Comparison of ENCODE assay signal across 8 cellular contexts in the genomic region with DNA sequence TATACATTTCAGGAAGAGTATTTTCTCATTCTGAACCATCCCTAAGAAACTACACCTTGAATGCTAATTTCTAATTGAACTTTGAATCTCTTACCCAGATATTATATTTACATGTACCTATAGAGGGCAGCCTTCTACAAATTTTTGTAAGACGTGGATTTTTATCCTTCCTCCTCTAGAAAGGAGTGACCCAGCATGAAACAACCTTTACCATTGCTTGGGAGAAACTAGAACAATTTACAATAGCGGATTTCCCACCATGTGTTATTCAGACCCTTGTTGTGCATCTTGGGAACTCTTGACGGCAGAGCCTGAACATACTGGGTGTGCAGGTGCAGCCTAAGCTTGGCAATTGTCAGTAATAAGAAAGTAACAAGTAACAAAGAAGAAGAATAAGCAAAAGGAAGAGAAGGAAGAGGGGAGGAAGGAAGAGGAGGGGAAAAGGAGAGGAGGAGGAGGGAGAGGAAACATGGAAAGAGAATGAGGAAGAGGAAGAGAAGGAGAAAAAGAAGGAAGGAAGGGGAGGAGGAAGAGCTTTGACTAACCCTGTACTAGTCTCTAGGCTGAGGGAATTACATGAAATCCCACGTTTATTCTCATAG. TPM values are rescaled to one million over a fixed set of nuclear protein-coding genes. Genes with fewer than 3 reads are reported as not detected.
A peak's percentile ranks its signal among the peaks of the same experiment; 100 is the strongest.
DNase-seq lines count a peak whose midpoint lies in the region; ATAC-seq and TF ChIP-seq lines count a peak whose summit lies in the region.

No MANE protein-coding gene starts in this region.

- TF ChIP-seq CTCF in VCaP (conservative IDR thresholded peaks at IDR 0.05) (peak; percentile 69), prostate gland (IDR thresholded peaks at IDR 0.05) (peak; percentile 22 to 57 (median 50))

- WGBS in prostate gland = 10% methylated on average over 4 of the region's 4 CpGs

- peak; percentile 69 for ATAC-seq in GM21723 (IDR thresholded peaks at IDR 0.05; ENCODE audit: unreplicated experiment)

- intact Hi-C loops in prostate gland (cut with DNase I) = loop anchor here (10.0 kb wide), 1 partner anchor 125 kb away; a partner anchor contains a TSS

- H3K27ac ChIP-seq in VCaP (no peak overlapping the region), prostate gland (no peak overlapping the region)

- no peaks in the 10 kb centered on the region for H3K27me3 ChIP-seq in prostate gland (replicated peaks; ENCODE audit: insufficient read depth)

- H3K4me1 ChIP-seq in prostate gland (replicated peaks) = no peaks in the 10 kb centered on the region

- H3K9me3 ChIP-seq in prostate gland = no peaks in the 10 kb centered on the region

- no peaks in the 10 kb centered on the region for H3K36me3 ChIP-seq in prostate gland

- TF ChIP-seq POLR2A in prostate gland (IDR thresholded peaks at IDR 0.05) = no peak

- H3K4me3 ChIP-seq in prostate gland = no peak overlapping the region

- peak; percentile 25 for DNase-seq in EH (ENCODE audit: low read depth)
- DNase-seq in NCI-H1417 treated with DMSO at 0.1 percent for 48 hours (lab: John Stamatoyannopoulos, UW) = peak; percentile 26
- peak; percentile 42 for DNase-seq in glomerular visceral epithelial cell (ENCODE audit: extremely low spot score)
- no peak for DNase-seq in prostate gland (ENCODE audit: low spot score)
- no peak for DNase-seq in T1000 (lab: John Stamatoyannopoulos, UW)
- DNase-seq in T-helper 9 cell = no peak

RNA-seq across cellular contexts. Expression of a gene that starts 10.8 kb away (rescaled TPM):
- total RNA-seq in prostate gland = not detected

RNA-seq across cellular contexts. Expression of a gene that starts 44.1 kb away (rescaled TPM):
- under 1 TPM; 0.32 to 0.34 TPM for total RNA-seq in prostate gland

RNA-seq across cellular contexts. Expression of a gene that starts 45.7 kb away (rescaled TPM):
- total RNA-seq in prostate gland = not detected

Comparison
In these comparisons a context has a peak if more than half of its experiments do, and no peak if none do; other contexts are left out.
1. DNase-seq: peak in EH (single experiment), NCI-H1417 treated with DMSO at 0.1 percent for 48 hours (single experiment) and glomerular visceral epithelial cell (single experiment); none in prostate gland (single experiment), T1000 (single experiment) and T-helper 9 cell (single experiment).